In genomic region chr15:94154255-94154654, GRCh38 we compare ENCODE assay signal across 20 cellular contexts.
A peak's percentile ranks its signal among the peaks of the same experiment; 100 is the strongest.
DNase-seq lines count a peak whose midpoint lies in the region; ATAC-seq, FAIRE-seq and TF ChIP-seq lines count a peak whose summit lies in the region.
"Had no signal": no experiment of that assay in that cellular context is flagged by ENCODE, and none has a peak within 500 bp of the region (broad histone marks: within the 10 kb centered on the region; RNA-seq: fewer than 3 reads in every experiment).

No MANE protein-coding gene starts in this region.

- H3K4me1 ChIP-seq in A549 (no peaks in the 10 kb centered on the region), DOHH2 (ENCODE audit: control insufficient read depth, low read length) (no peaks in the 10 kb centered on the region), endodermal cell (ENCODE audit: control insufficient read depth, insufficient read depth, low read length) (no peaks in the 10 kb centered on the region)

- H3K27ac ChIP-seq in A549 (no peak overlapping the region), DOHH2 (ENCODE audit: low read depth, low read length) (no peak overlapping the region), endodermal cell (ENCODE audit: low read depth, low read length) (no peak overlapping the region)
- H3K27ac ChIP-seq: SK-N-MC had no signal

- H3K36me3 Mint-ChIP-seq in HFFc6 (ENCODE audit: low read depth) = no peaks in the 10 kb centered on the region
- H3K36me3 Mint-ChIP-seq in endodermal cell (ENCODE audit: low read depth) = no peaks in the 10 kb centered on the region

- no peaks in the 10 kb centered on the region for H3K79me2 ChIP-seq in DOHH2 (ENCODE audit: control insufficient read depth, low read length)

- CTCF ChIA-PET in A549 (lab: Yijun Ruan, JAX) = no interaction called here

- H3K27me3 ChIP-seq in DOHH2 (ENCODE audit: control insufficient read depth, low read length) = no peaks in the 10 kb centered on the region
- H3K27me3 ChIP-seq in endodermal cell (ENCODE audit: control insufficient read depth, insufficient read depth, low read length, poor library complexity, severe bottlenecking) = no peaks in the 10 kb centered on the region

- H3K9me3 Mint-ChIP-seq in HFFc6 (no peaks in the 10 kb centered on the region), endodermal cell (no peaks in the 10 kb centered on the region)

- 0 out of 3 replicates have a peak, but pooled peaks cover 3% of the 10 kb centered on the region for H3K9me3 ChIP-seq in A549
- H3K9me3 ChIP-seq in DOHH2 (ENCODE audit: control insufficient read depth, insufficient read depth, low read length) = no peaks in the 10 kb centered on the region
- no peaks in the 10 kb centered on the region for H3K9me3 ChIP-seq in endodermal cell (ENCODE audit: control insufficient read depth, low read length)

- DNase-seq in A549 (ENCODE audit: low read depth in 1 of 2, low spot score in 1 of 2) = no peak
- no peak for DNase-seq in HFFc6
- no peak for DNase-seq in endodermal cell
- no peak for DNase-seq in stimulated activated CD8-positive, alpha-beta memory T cell treated with anti-CD3 and anti-CD28 coated beads, Interleukin-4, amount 100 ng/mL, for 48 hours
- DNase-seq in iPS-NIHi11 (ENCODE audit: low spot score) = no peak
- DNase-seq in RPMI8226 = no peak
- DNase-seq: DND-41, GDM1, HCEC 1CT, NCI-H1048, NCI-H146, NCI-H2081, NCI-H510A, NCI-H774, Right ventricle myocardium superior, T-helper 1 cell had no signal

- no peak overlapping the region for H3K4me2 ChIP-seq in A549
- no peak overlapping the region for H3K4me2 ChIP-seq in DOHH2 (ENCODE audit: low read length)

- no peak for TF ChIP-seq POLR2A in A549 (IDR thresholded peaks at IDR 0.05; ENCODE audit: low read length)

- H3K9ac ChIP-seq in endodermal cell (ENCODE audit: extremely low read depth, low read length, poor library complexity, severe bottlenecking) = no peak overlapping the region

- POLR2A ChIA-PET in A549 (lab: Yijun Ruan, JAX) = no interaction called here

- no peaks in the 10 kb centered on the region for H3K4me1 Mint-ChIP-seq in HFFc6 (ENCODE audit: low read depth)
- no peaks in the 10 kb centered on the region for H3K4me1 Mint-ChIP-seq in endodermal cell

- no peak for ATAC-seq in A549
- no peak for ATAC-seq in GM21381 (IDR thresholded peaks at IDR 0.05; ENCODE audit: unreplicated experiment)
- ATAC-seq: Panc1 had no signal

- H3K36me3 ChIP-seq in DOHH2 (ENCODE audit: control insufficient read depth, low read length) (no peaks in the 10 kb centered on the region), endodermal cell (ENCODE audit: control insufficient read depth, insufficient read depth, low read length) (no peaks in the 10 kb centered on the region)

- H3K4me3 ChIP-seq in A549 = no peak overlapping the region
- H3K4me3 ChIP-seq in DOHH2 (ENCODE audit: low read length) = no peak overlapping the region
- no peak overlapping the region for H3K4me3 ChIP-seq in endodermal cell (ENCODE audit: low read length)
- H3K4me3 ChIP-seq: SK-N-MC had no signal

- FAIRE-seq in A549 (lab: Jason Lieb, UNC) = peak; percentile 36

- H3K9me2 ChIP-seq in DOHH2 (replicated peaks; ENCODE audit: control insufficient read depth, low read length) = no peaks in the 10 kb centered on the region

- TF ChIP-seq RAD21 in A549 (conservative IDR thresholded peaks at IDR 0.05 in 1 of 2, IDR thresholded peaks at IDR 0.05 in 1 of 2) = no peak

- no peaks in the 10 kb centered on the region for H3F3A ChIP-seq in DOHH2 (ENCODE audit: control insufficient read depth, insufficient read depth)

- H3K27ac Mint-ChIP-seq in HFFc6 = no peak overlapping the region
- no peak overlapping the region for H3K27ac Mint-ChIP-seq in endodermal cell

- WGBS in A549 (ENCODE audit: missing lambda C conversion rate) = 4% methylated on average over 3 of the region's 3 CpGs
- 93 to 100% methylated on average over 2 to 3 of the region's 3 CpGs for WGBS in endodermal cell (ENCODE audit: insufficient coverage in 1 of 2, insufficient read length in 1 of 2), 2 experiments

- H3K4me3 Mint-ChIP-seq in HFFc6 (no peak overlapping the region), endodermal cell (no peak overlapping the region)

- no peak for TF ChIP-seq EP300 in A549 (IDR thresholded peaks at IDR 0.05)

- no peak for TF ChIP-seq CTCF in A549 (IDR thresholded peaks at IDR 0.05)
- peak; percentile 40 for TF ChIP-seq CTCF in DOHH2 (IDR thresholded peaks at IDR 0.05; ENCODE audit: low read depth, low read length, poor library complexity, severe bottlenecking)
- TF ChIP-seq CTCF in HFFc6 (IDR thresholded peaks at IDR 0.05) = 0 out of 2 replicates have a peak, but pooled peaks have one; percentile 14
- TF ChIP-seq CTCF in endodermal cell (conservative IDR thresholded peaks at IDR 0.05) = peak; percentile 53

- H3K27me3 Mint-ChIP-seq in HFFc6 (ENCODE audit: insufficient read depth) (peaks cover 6% of the 10 kb centered on the region; the same call in 1 of the 2 replicates), endodermal cell (ENCODE audit: insufficient read depth) (no peaks in the 10 kb centered on the region)

- no peaks in the 10 kb centered on the region for H4K20me1 ChIP-seq in DOHH2 (ENCODE audit: control insufficient read depth, insufficient read depth, low read depth, low read length)

TF ChIP-seq in A549, 52 proteins besides CTCF, POLR2A, EP300 and RAD21 (continues in another document):
- TF ChIP-seq RARB (CRISPR knock-in tag; IDR thresholded peaks at IDR 0.05) (no peak), TP53 (CRISPR knock-in tag; IDR thresholded peaks at IDR 0.05) (no peak), ESRRA (IDR thresholded peaks at IDR 0.05; ENCODE audit: borderline replicate concordance, low read length) (no peak), FOSB (CRISPR knock-in tag; IDR thresholded peaks at IDR 0.05) (no peak), CBX2 (IDR thresholded peaks at IDR 0.05; ENCODE audit: borderline replicate concordance, low read depth) (no peak), SREBF2 (IDR thresholded peaks at IDR 0.05) (no peak), POLR2AphosphoS2 (conservative IDR thresholded peaks at IDR 0.05; ENCODE audit: low read length) (no peak), CHD4 (IDR thresholded peaks at IDR 0.05; ENCODE audit: borderline replicate concordance) (no peak), HMGXB4 (CRISPR knock-in tag; IDR thresholded peaks at IDR 0.05; ENCODE audit: borderline replicate concordance) (no peak), USF2 (IDR thresholded peaks at IDR 0.05) (no peak), FOSL2 (IDR thresholded peaks at IDR 0.05) (no peak), FOSL2 (CRISPR knock-in tag; IDR thresholded peaks at IDR 0.05) (no peak), REST (IDR thresholded peaks at IDR 0.05) (no peak), RCOR1 (IDR thresholded peaks at IDR 0.05; ENCODE audit: low read depth, low read length) (no peak), RNF2 (IDR thresholded peaks at IDR 0.05; ENCODE audit: borderline replicate concordance, low read depth) (no peak), HES2 (IDR thresholded peaks at IDR 0.05) (no peak), EHMT2 (IDR thresholded peaks at IDR 0.05; ENCODE audit: low read depth) (no peak), ZSCAN20 (CRISPR knock-in tag; IDR thresholded peaks at IDR 0.05) (no peak), HOXA7 (CRISPR knock-in tag; IDR thresholded peaks at IDR 0.05) (no peak)
